8 cellular contexts compared by ENCODE assay signal in genomic region chr15:99424978-99425665, GRCh38.
DNase-seq lines count a peak whose midpoint lies in the region; ATAC-seq, FAIRE-seq and TF ChIP-seq lines count a peak whose summit lies in the region.

No MANE protein-coding gene starts in this region.

- H3K4me3 ChIP-seq in endothelial cell of umbilical vein (replicated peaks in 1 of 3; ENCODE audit: insufficient read depth in 1 of 3, low read depth in 1 of 3, low read length in 3 of 3) (no peak overlapping the region), thymus (ENCODE audit: low read length) (no peak overlapping the region)

- peaks cover 54% of the 10 kb centered on the region for H3K4me1 Mint-ChIP-seq in activated CD4-positive, alpha-beta memory T cell treated with anti-CD3 and anti-CD28 coated beads for 36 hours (ENCODE audit: low read depth)

- H3K4me3 Mint-ChIP-seq in activated CD4-positive, alpha-beta memory T cell treated with anti-CD3 and anti-CD28 coated beads for 36 hours: peak overlapping the region; percentile 4

- H3K4me2 ChIP-seq in endothelial cell of umbilical vein (ENCODE audit: insufficient read depth, low read length): peak overlapping the region; percentile 25

- peaks cover 2% of the 10 kb centered on the region for H3K36me3 Mint-ChIP-seq in activated CD4-positive, alpha-beta memory T cell treated with anti-CD3 and anti-CD28 coated beads for 36 hours

- DNase-seq in activated CD4-positive, alpha-beta memory T cell treated with anti-CD3 and anti-CD28 coated beads for 36 hours: peak; percentile 81
- DNase-seq in endothelial cell of umbilical vein (ENCODE audit: low read depth, low spot score) (peak; percentile 88), omental fat pad (ENCODE audit: low spot score) (peak; percentile 21), NCI-H69 (lab: John Stamatoyannopoulos, UW) (no peak), epidermal melanocyte (ENCODE audit: insufficient read length, low spot score) (no peak)

- H2AFZ ChIP-seq in endothelial cell of umbilical vein (ENCODE audit: low read depth, low read length): peak overlapping the region; percentile 95

- dilution Hi-C loops in endothelial cell of umbilical vein (cut with MboI; ENCODE audit: extremely low pct_ligation_motif_present, low sequenced_read_pairs): no loop called here

- no peaks in the 10 kb centered on the region for H4K20me1 ChIP-seq in endothelial cell of umbilical vein (replicated peaks; ENCODE audit: control insufficient read depth, extremely low read depth, insufficient read depth, low read length)

- H3K79me2 ChIP-seq in endothelial cell of umbilical vein (ENCODE audit: control insufficient read depth, insufficient read depth, low read length): no peaks in the 10 kb centered on the region

- H3K27me3 Mint-ChIP-seq in activated CD4-positive, alpha-beta memory T cell treated with anti-CD3 and anti-CD28 coated beads for 36 hours: peaks cover 4% of the 10 kb centered on the region

- no peaks in the 10 kb centered on the region for H3K36me3 ChIP-seq in endothelial cell of umbilical vein (ENCODE audit: control insufficient read depth in 2 of 2, extremely low read depth in 1 of 2, insufficient read depth in 2 of 2, low read length in 2 of 2)
- H3K36me3 ChIP-seq in thymus (ENCODE audit: control insufficient read depth, insufficient read depth): no peaks in the 10 kb centered on the region

- no peaks in the 10 kb centered on the region for H3K9me1 ChIP-seq in endothelial cell of umbilical vein (replicated peaks; ENCODE audit: control insufficient read depth, extremely low read depth, insufficient read depth, low read length)

- no peak for TF ChIP-seq POLR2A in endothelial cell of umbilical vein (IDR thresholded peaks at IDR 0.05; ENCODE audit: low read depth, low read length)

- H3K9me3 ChIP-seq in endothelial cell of umbilical vein (replicated peaks; ENCODE audit: control insufficient read depth, insufficient read depth, low read length) (no peaks in the 10 kb centered on the region), thymus (ENCODE audit: control insufficient read depth) (peaks cover 1% of the 10 kb centered on the region)

- H3K9ac ChIP-seq in endothelial cell of umbilical vein (replicated peaks; ENCODE audit: extremely low read depth, insufficient read depth, low read length): peak overlapping the region; percentile 78

- FAIRE-seq in endothelial cell of umbilical vein (lab: Jason Lieb, UNC): peak; percentile 99

- CTCF ChIA-PET in activated CD4-positive, alpha-beta memory T cell treated with anti-CD3 and anti-CD28 coated beads for 36 hours (lab: Charles Lee): interaction anchor here (0.9 to 1.0 kb wide), 2 partner anchors 15 to 279 kb away, joined by 3 read pairs; no protein-coding TSS in a partner anchor
- CTCF ChIA-PET in endothelial cell of umbilical vein (lab: Charles Lee): interaction anchor here (0.7 to 1.8 kb wide), 5 partner anchors 12 to 279 kb away, joined by 3 to 17 read pairs (median 4); no protein-coding TSS in a partner anchor

- POLR2A ChIA-PET in activated CD4-positive, alpha-beta memory T cell treated with anti-CD3 and anti-CD28 coated beads for 36 hours (lab: Charles Lee): interaction anchor here (1.5 kb wide), 1 partner anchor 79 kb away, joined by 3 read pairs; no protein-coding TSS in a partner anchor
- POLR2A ChIA-PET in endothelial cell of umbilical vein (lab: Charles Lee): no interaction called here

- H3K27me3 ChIP-seq in endothelial cell of umbilical vein (ENCODE audit: control insufficient read depth in 2 of 2, insufficient read depth in 2 of 2, low read length in 2 of 2): no peaks in the 10 kb centered on the region
- no peaks in the 10 kb centered on the region for H3K27me3 ChIP-seq in thymus (ENCODE audit: control insufficient read depth, insufficient read depth)

- peak overlapping the region; percentile 70 for H3K27ac Mint-ChIP-seq in activated CD4-positive, alpha-beta memory T cell treated with anti-CD3 and anti-CD28 coated beads for 36 hours

- peak; percentile 88 for ATAC-seq in GM19351 (IDR thresholded peaks at IDR 0.05; ENCODE audit: unreplicated experiment)
- ATAC-seq in HG03565 (IDR thresholded peaks at IDR 0.05; ENCODE audit: unreplicated experiment): peak; percentile 82
- ATAC-seq in omental fat pad (ENCODE audit: low FRiP score): peak; percentile 76

- TF ChIP-seq CTCF in endothelial cell of umbilical vein (IDR thresholded peaks at IDR 0.05; ENCODE audit: extremely low read depth in 1 of 2, insufficient read depth in 1 of 2, low read depth in 1 of 2, low read length in 2 of 2) (no peak), omental fat pad (IDR thresholded peaks at IDR 0.05) (no peak)

- intact Hi-C loops in activated CD4-positive, alpha-beta memory T cell treated with anti-CD3 and anti-CD28 coated beads for 36 hours (cut with micrococcal nuclease): loop anchor here (2.0 kb wide), 4 partner anchors 18 to 282 kb away; no protein-coding TSS in a partner anchor
- intact Hi-C loops in endothelial cell of umbilical vein (cut with micrococcal nuclease): loop anchor here (1.0 to 2.0 kb wide), 3 partner anchors 27 to 280 kb away; no protein-coding TSS in a partner anchor

- peaks cover 4% of the 10 kb centered on the region for H3K9me3 Mint-ChIP-seq in activated CD4-positive, alpha-beta memory T cell treated with anti-CD3 and anti-CD28 coated beads for 36 hours

- H3K27ac ChIP-seq in endothelial cell of umbilical vein (ENCODE audit: insufficient read depth, low read depth, low read length) (peak overlapping the region; percentile 88), thymus (ENCODE audit: low read depth) (peak overlapping the region; percentile 64)

- H3K4me1 ChIP-seq in endothelial cell of umbilical vein (ENCODE audit: control insufficient read depth, extremely low read depth, insufficient read depth, low read length) (peaks cover 19% of the 10 kb centered on the region), thymus (ENCODE audit: control insufficient read depth, insufficient read depth, low read length) (peaks cover 3% of the 10 kb centered on the region)

- WGBS in thymus: 48% methylated on average over 16 of the region's 16 CpGs

- no TSS peak for BruUV-seq in endothelial cell of umbilical vein (replicated peaks; lab: Mats Ljungman, UMichigan)

TF ChIP-seq in endothelial cell of umbilical vein, 7 proteins besides CTCF, POLR2A, EP300 and RAD21:
- TF ChIP-seq JUN (IDR thresholded peaks at IDR 0.05; ENCODE audit: borderline replicate concordance, insufficient read depth, insufficient read length, low read depth) (peak; percentile 51), FOS (IDR thresholded peaks at IDR 0.05; ENCODE audit: borderline replicate concordance, insufficient read depth, low read length) (peak; percentile 56), GATA2 (IDR thresholded peaks at IDR 0.05; ENCODE audit: insufficient read depth, insufficient read length, low read depth, low read length) (peak; percentile 16), MYC (IDR thresholded peaks at IDR 0.05; ENCODE audit: low read depth, low read length) (no peak), POLR2AphosphoS5 (IDR thresholded peaks at IDR 0.05; ENCODE audit: insufficient read depth, low read depth, low read length) (no peak), EZH2 (IDR thresholded peaks at IDR 0.05; ENCODE audit: borderline replicate concordance, low read depth, low read length, severe bottlenecking) (no peak)
- TF ChIP-seq, protein P1, sequence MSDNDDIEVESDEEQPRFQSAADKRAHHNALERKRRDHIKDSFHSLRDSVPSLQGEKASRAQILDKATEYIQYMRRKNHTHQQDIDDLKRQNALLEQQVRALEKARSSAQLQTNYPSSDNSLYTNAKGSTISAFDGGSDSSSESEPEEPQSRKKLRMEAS (IDR thresholded peaks at IDR 0.05; ENCODE audit: insufficient read depth, insufficient read length): no peak

Comparison
In these comparisons a context has a peak if more than half of its experiments do, and no peak if none do; other contexts are left out.
1. DNase-seq: peak in activated CD4-positive, alpha-beta memory T cell treated with anti-CD3 and anti-CD28 coated beads for 36 hours (single experiment), endothelial cell of umbilical vein (single experiment) and omental fat pad (single experiment); none in NCI-H69 (single experiment) and epidermal melanocyte (single experiment).
2. Peak in every context shown above with its lines, with median percentiles within 50 percentile points of each other: ATAC-seq.